8 cellular contexts compared by ENCODE assay signal in genomic region chr12:388547-389137, GRCh38. TPM values are rescaled to one million over a fixed set of nuclear protein-coding genes. Genes with fewer than 3 reads are reported as not detected.
DNase-seq lines count a peak whose midpoint lies in the region; ATAC-seq and TF ChIP-seq lines count a peak whose summit lies in the region.

No MANE protein-coding gene starts in this region.

- H3K36me3 ChIP-seq in colonic mucosa (peaks cover 6% of the 10 kb centered on the region), mesenchymal stem cell (ENCODE audit: control insufficient read depth in 1 of 2, insufficient read depth in 2 of 2, low read depth in 1 of 2, low read length in 2 of 2) (peaks cover 5 to 17% of the 10 kb centered on the region in 2 experiments)

- peak overlapping the region; percentile 92 for H3K4me3 Mint-ChIP-seq in stimulated activated effector memory CD8-positive, alpha-beta T cell treated with anti-CD3 and anti-CD28 coated beads, Interleukin-12 subunit alpha, Interleukin-12 subunit beta, amount 100 ng/mL, for 72 hours

- peaks cover 28% of the 10 kb centered on the region for H3K4me1 Mint-ChIP-seq in stimulated activated effector memory CD8-positive, alpha-beta T cell treated with anti-CD3 and anti-CD28 coated beads, Interleukin-12 subunit alpha, Interleukin-12 subunit beta, amount 100 ng/mL, for 72 hours

- H3K36me3 Mint-ChIP-seq in stimulated activated effector memory CD8-positive, alpha-beta T cell treated with anti-CD3 and anti-CD28 coated beads, Interleukin-12 subunit alpha, Interleukin-12 subunit beta, amount 100 ng/mL, for 72 hours, result peaks cover 57% of the 10 kb centered on the region

- no peaks in the 10 kb centered on the region for H3K9me3 ChIP-seq in colonic mucosa
- H3K9me3 ChIP-seq in mesenchymal stem cell (ENCODE audit: control insufficient read depth, low read length), result no peaks in the 10 kb centered on the region

- peaks cover 6% of the 10 kb centered on the region for H3K79me1 ChIP-seq in mesenchymal stem cell (replicated peaks; ENCODE audit: low read length, poor library complexity, severe bottlenecking)

- H4K91ac ChIP-seq in mesenchymal stem cell (ENCODE audit: low read length), result peak overlapping the region; percentile 56

- H3K9ac ChIP-seq in colonic mucosa (ENCODE audit: low read depth in 2 of 2, low read length in 2 of 2) (peak overlapping the region; percentile 79 to 93), mesenchymal stem cell (ENCODE audit: low read length) (peak overlapping the region; percentile 99)

- under 1% methylated on average over 34 of the region's 35 CpGs for WGBS in mesenchymal stem cell

- H4K8ac ChIP-seq in mesenchymal stem cell (ENCODE audit: low read length), result peak overlapping the region; percentile 19

- peak overlapping the region; percentile 61 for H2BK120ac ChIP-seq in mesenchymal stem cell (ENCODE audit: low read depth, low read length)

- H2BK12ac ChIP-seq in mesenchymal stem cell (ENCODE audit: low read length in 2 of 2), result no peak overlapping the region

- no peak overlapping the region for H3K23ac ChIP-seq in mesenchymal stem cell (ENCODE audit: low read length in 2 of 2)

- peak overlapping the region in 1 of 2 experiments; percentile 28 for H3K14ac ChIP-seq in mesenchymal stem cell (ENCODE audit: low read length in 2 of 2)

- no peak overlapping the region for H2AFZ ChIP-seq in mesenchymal stem cell (ENCODE audit: low read depth, low read length)

- H2AK5ac ChIP-seq in mesenchymal stem cell (ENCODE audit: low read length, severe bottlenecking), result no peak overlapping the region

- peak; percentile 48 for DNase-seq in colonic mucosa
- DNase-seq in mesenchymal stem cell, result peak; percentile 60
- peak in 1 of 2 donors; percentile 31 for DNase-seq in stimulated activated effector memory CD8-positive, alpha-beta T cell treated with anti-CD3 and anti-CD28 coated beads, Interleukin-12 subunit alpha, Interleukin-12 subunit beta, amount 100 ng/mL, for 72 hours (ENCODE audit: low spot score in 2 of 2)
- no peak for DNase-seq in NCI-H748 treated with DMSO at 0.1 percent for 48 hours (lab: John Stamatoyannopoulos, UW)

- no peaks in the 10 kb centered on the region for H3K27me3 ChIP-seq in colonic mucosa
- H3K27me3 ChIP-seq in mesenchymal stem cell (ENCODE audit: control insufficient read depth in 1 of 2, insufficient read depth in 1 of 2, low read length in 2 of 2), result no peaks in the 10 kb centered on the region

- peak overlapping the region; percentile 59 to 64 for H3K18ac ChIP-seq in mesenchymal stem cell (ENCODE audit: low read depth in 1 of 2, low read length in 2 of 2)

- H3K4me3 ChIP-seq in colonic mucosa (peak overlapping the region; percentile 78), mesenchymal stem cell (ENCODE audit: insufficient read depth in 1 of 2, low read depth in 1 of 2, low read length in 2 of 2) (peak overlapping the region; percentile 92 to 99)

- H3K27ac Mint-ChIP-seq in stimulated activated effector memory CD8-positive, alpha-beta T cell treated with anti-CD3 and anti-CD28 coated beads, Interleukin-12 subunit alpha, Interleukin-12 subunit beta, amount 100 ng/mL, for 72 hours, result peak overlapping the region; percentile 92

- H3K4ac ChIP-seq in mesenchymal stem cell (ENCODE audit: low read depth in 1 of 2, low read length in 2 of 2), result peak overlapping the region in 1 of 2 experiments; percentile 60

- ATAC-seq in GM18502 (IDR thresholded peaks at IDR 0.05; ENCODE audit: poor library complexity, unreplicated experiment) (peak; percentile 30), HG02870 (IDR thresholded peaks at IDR 0.05; ENCODE audit: unreplicated experiment) (peak; percentile 26), SK-N-SH treated with all-trans-retinoic acid at 6 μM for 48 hours (peak; percentile 56), HG03139 (IDR thresholded peaks at IDR 0.05; ENCODE audit: unreplicated experiment) (no peak)
- ATAC-seq in stimulated activated effector memory CD8-positive, alpha-beta T cell treated with anti-CD3 and anti-CD28 coated beads, Interleukin-12 subunit alpha, Interleukin-12 subunit beta, amount 100 ng/mL, for 72 hours, result peak; percentile 62

- no peak overlapping the region for H2BK15ac ChIP-seq in mesenchymal stem cell (ENCODE audit: low read depth, poor library complexity, severe bottlenecking)

- no peak for TF ChIP-seq CTCF in colonic mucosa (IDR thresholded peaks at IDR 0.05)

- H3K4me1 ChIP-seq in colonic mucosa (no peaks in the 10 kb centered on the region), mesenchymal stem cell (ENCODE audit: control insufficient read depth, insufficient read depth, low read depth, low read length) (peaks cover 3% of the 10 kb centered on the region)

- H3K27ac ChIP-seq in colonic mucosa (peak overlapping the region; percentile 83), mesenchymal stem cell (ENCODE audit: low read length, poor library complexity, severe bottlenecking) (peak overlapping the region; percentile 100)

- H2BK5ac ChIP-seq in mesenchymal stem cell (ENCODE audit: low read depth, low read length, poor library complexity, severe bottlenecking), result peak overlapping the region; percentile 5

- peak overlapping the region; percentile 59 for H3K4me2 ChIP-seq in mesenchymal stem cell (ENCODE audit: low read length, poor library complexity, severe bottlenecking)

- intact Hi-C loops in colonic mucosa (cut with DNase I), result no loop called here

- H3K9me3 Mint-ChIP-seq in stimulated activated effector memory CD8-positive, alpha-beta T cell treated with anti-CD3 and anti-CD28 coated beads, Interleukin-12 subunit alpha, Interleukin-12 subunit beta, amount 100 ng/mL, for 72 hours, result peaks cover 3% of the 10 kb centered on the region

TF ChIP-seq in SK-N-SH treated with all-trans-retinoic acid at 6 μM for 48 hours, 23 proteins besides CTCF, POLR2A, EP300 and RAD21:
- TF ChIP-seq ZNF565 (CRISPR knock-in tag; conservative IDR thresholded peaks at IDR 0.05; ENCODE audit: low read depth), result no peak
- TF ChIP-seq RARB (CRISPR knock-in tag; IDR thresholded peaks at IDR 0.05), result no peak
- TF ChIP-seq PATZ1 (CRISPR knock-in tag; IDR thresholded peaks at IDR 0.05; ENCODE audit: borderline replicate concordance), result no peak

RNA-seq across cellular contexts. Expression of gene KDM5A, which starts 0.5 kb away (rescaled TPM):
- total RNA-seq in colonic mucosa, result 10 to 100 TPM; 60.3 to 64.3 TPM
- 30.0 TPM for polyA plus RNA-seq in mesenchymal stem cell (2013, experiment 1 of 2)
- 26.8 TPM for polyA plus RNA-seq in mesenchymal stem cell (2013, experiment 2 of 2)

RNA-seq across cellular contexts. Expression of gene CCDC77, which starts 12.8 kb away (rescaled TPM):
- 10 to 100 TPM in 1 of 2 donors, 1 to 10 TPM in 1; 5.1 to 12.5 TPM for total RNA-seq in colonic mucosa
- 4.8 TPM for polyA plus RNA-seq in mesenchymal stem cell (2013, experiment 1 of 2)
- polyA plus RNA-seq in mesenchymal stem cell (2013, experiment 2 of 2), result 6.6 TPM
